Comparison of ENCODE assay signal across 16 cellular contexts in the genomic region with DNA sequence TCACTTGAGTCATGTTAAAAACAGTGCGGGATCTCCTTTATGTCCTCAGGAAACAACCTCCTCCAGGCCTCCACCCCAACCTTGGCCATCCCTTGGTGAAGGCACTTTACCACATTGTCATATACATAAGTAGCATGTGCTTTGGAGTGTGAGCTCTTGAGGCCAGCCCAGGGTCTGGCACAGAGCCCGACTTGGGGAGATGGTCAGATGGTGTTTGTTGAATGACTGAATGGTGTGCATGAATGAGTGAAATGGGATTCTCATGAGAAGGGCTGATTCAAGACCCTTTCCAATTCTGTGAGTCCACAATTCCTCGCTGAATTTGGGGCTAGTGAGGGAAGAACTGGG. TPM values are rescaled to one million over a fixed set of nuclear protein-coding genes. Genes with fewer than 3 reads are reported as not detected.
DNase-seq lines count a peak whose midpoint lies in the region; ATAC-seq and TF ChIP-seq lines count a peak whose summit lies in the region.
"Had no signal": no experiment of that assay in that cellular context is flagged by ENCODE, and none has a peak within 500 bp of the region (broad histone marks: within the 10 kb centered on the region; RNA-seq: fewer than 3 reads in every experiment).

No MANE protein-coding gene starts in this region.

- peak; percentile 41 for DNase-seq in DMS 273 (lab: John Stamatoyannopoulos, UW; ENCODE audit: unreplicated experiment)
- DNase-seq in DMS 273 treated with DMSO at 0.1 percent for 48 hours (lab: John Stamatoyannopoulos, UW), result no peak
- DNase-seq in NCI-H1092 (lab: John Stamatoyannopoulos, UW), result no peak
- DNase-seq: C1 segment of cervical spinal cord; GF-D8; GM23248; KG1; NK-92 treated with Interleukin-12 subunit alpha and Interleukin-12 subunit beta, amount 100 ng/mL, for 24 hours had no signal

- TF ChIP-seq CTCF in C4-2B (conservative IDR thresholded peaks at IDR 0.05), result no peak
- no peak for TF ChIP-seq CTCF in brain (conservative IDR thresholded peaks at IDR 0.05)
- TF ChIP-seq CTCF in nephron (IDR thresholded peaks at IDR 0.05; ENCODE audit: unreplicated experiment in 3 of 3), result no peak

- ATAC-seq in HG02938 (IDR thresholded peaks at IDR 0.05; ENCODE audit: unreplicated experiment) (no peak), GM19035 (IDR thresholded peaks at IDR 0.05; ENCODE audit: unreplicated experiment) (no peak)

- H3K27me3 Mint-ChIP-seq in brain, result peaks cover 8% of the 10 kb centered on the region
- peaks cover 36% of the 10 kb centered on the region for H3K27me3 Mint-ChIP-seq in nephron (ENCODE audit: low read depth)

- H3K9me3 Mint-ChIP-seq in brain, result peaks cover 0 to 12% (median 0%) of the 10 kb centered on the region in 5 experiments
- H3K9me3 Mint-ChIP-seq in nephron, result no peaks in the 10 kb centered on the region

- H3K36me3 Mint-ChIP-seq in brain (no peaks in the 10 kb centered on the region), nephron (ENCODE audit: low read depth) (no peaks in the 10 kb centered on the region)

- H3K27ac Mint-ChIP-seq in brain (peak overlapping the region; percentile 48 to 98 (median 87)), nephron (peak overlapping the region; percentile 55 to 99 (median 56))

- H3K4me3 Mint-ChIP-seq in brain (peak overlapping the region in 3 of 5 experiments; percentile 21 to 38 (median 34)), nephron (peak overlapping the region in 1 of 3 experiments; percentile 5)

- peaks cover 96% of the 10 kb centered on the region for H3K4me1 Mint-ChIP-seq in brain
- peaks cover 90% of the 10 kb centered on the region for H3K4me1 Mint-ChIP-seq in nephron

- H3K27ac ChIP-seq in C4-2B, result peak overlapping the region; percentile 31; the same call in 1 of the 2 replicates
- H3K27ac ChIP-seq: 22Rv1, GM23248, HL-60, SK-N-MC had no signal

RNA-seq across cellular contexts. Expression of a gene that starts 52.9 kb away (rescaled TPM):
- polyA plus RNA-seq in brain (ENCODE audit: insufficient read depth, low read depth, low replicate concordance), result 233 TPM
- polyA plus RNA-seq: GM23248 had no signal
